ENCODE assay signal across 11 cellular contexts in genomic region chrX:11363069-11363594, GRCh38.
DNase-seq lines count a peak whose midpoint lies in the region; ATAC-seq and TF ChIP-seq lines count a peak whose summit lies in the region.
"Had no signal": no experiment of that assay in that cellular context is flagged by ENCODE, and none has a peak within 500 bp of the region (broad histone marks: within the 10 kb centered on the region; RNA-seq: fewer than 3 reads in every experiment).

No MANE protein-coding gene starts in this region.

- peak overlapping the region; percentile 47 to 94 (median 77) for H3K27ac Mint-ChIP-seq in IgD-negative memory B cell
- no peak overlapping the region for H3K27ac Mint-ChIP-seq in H9

- H3K23ac ChIP-seq in H9 (ENCODE audit: insufficient read length, low read depth, low read length) = no peak overlapping the region

- H3K36me3 Mint-ChIP-seq in IgD-negative memory B cell = peaks cover 2% of the 10 kb centered on the region
- peaks cover 0 to 4% (median 2%) of the 10 kb centered on the region in 3 experiments; a peak in 3 of 7 replicates for H3K36me3 Mint-ChIP-seq in H9 (ENCODE audit: insufficient read depth in 1 of 3, low read depth in 3 of 3)

- H3K4me1 ChIP-seq in H9 (ENCODE audit: insufficient read depth, low read length) = no peaks in the 10 kb centered on the region

- no peak overlapping the region for H3K27ac ChIP-seq in H9 (ENCODE audit: insufficient read length, low read depth, low read length)
- H3K27ac ChIP-seq: 22Rv1 had no signal

- no peak overlapping the region for H2AK5ac ChIP-seq in H9 (ENCODE audit: insufficient read length, low read length)

- no peak overlapping the region for H3K56ac ChIP-seq in H9 (ENCODE audit: insufficient read length, low read depth, low read length)

- no peak overlapping the region for H4K91ac ChIP-seq in H9 (ENCODE audit: insufficient read length, low read depth, low read length)

- H3K9me3 Mint-ChIP-seq in IgD-negative memory B cell = peaks cover 3 to 6% (median 4%) of the 10 kb centered on the region in 3 donors
- peaks cover 62 to 63% of the 10 kb centered on the region in 2 experiments for H3K9me3 Mint-ChIP-seq in H9

- H3K79me1 ChIP-seq in H9 (ENCODE audit: insufficient read depth, low read depth, low read length, poor library complexity, severe bottlenecking) = no peaks in the 10 kb centered on the region

- H3K27me3 Mint-ChIP-seq in IgD-negative memory B cell = no peaks in the 10 kb centered on the region
- no peaks in the 10 kb centered on the region; the same call in none of the 2 replicates for H3K27me3 Mint-ChIP-seq in H9 (ENCODE audit: low read depth)

- ATAC-seq in HG02798 (IDR thresholded peaks at IDR 0.05; ENCODE audit: poor library complexity, unreplicated experiment) = peak; percentile 99
- ATAC-seq: K562 had no signal

- no peak overlapping the region for H3K9ac ChIP-seq in H9 (ENCODE audit: extremely low read depth, insufficient read length, low read length)

- H3K23me2 ChIP-seq in H9 (ENCODE audit: insufficient read length, low read depth, low read length, poor library complexity, severe bottlenecking) = no peaks in the 10 kb centered on the region

- no peak overlapping the region for H2BK5ac ChIP-seq in H9 (ENCODE audit: insufficient read length, low read length)

- H3K4me1 Mint-ChIP-seq in IgD-negative memory B cell (peaks cover 9 to 27% (median 9%) of the 10 kb centered on the region in 3 donors), H9 (no peaks in the 10 kb centered on the region)

- no peak overlapping the region for H4K8ac ChIP-seq in H9 (replicated peaks; ENCODE audit: insufficient read length, low read depth, low read length)

- H4K20me1 ChIP-seq in H9 (ENCODE audit: control insufficient read depth, insufficient read depth, insufficient read length) = no peaks in the 10 kb centered on the region

- H3K4me3 Mint-ChIP-seq in IgD-negative memory B cell = peak overlapping the region; percentile 2 to 40 (median 25)
- no peak overlapping the region for H3K4me3 Mint-ChIP-seq in H9

- DNase-seq in NOMO-1 (lab: John Stamatoyannopoulos, UW; ENCODE audit: unreplicated experiment in 2 of 2) = peak; percentile 34 to 77
- no peak for DNase-seq in NOMO-1 treated with dmso at 0.1 percent for 144 hours (lab: John Stamatoyannopoulos, UW; ENCODE audit: unreplicated experiment)
- DNase-seq in superior temporal gyrus (ENCODE audit: extremely low spot score) = peak; percentile 11
- DNase-seq in activated effector memory CD4-positive, alpha-beta T cell treated with anti-CD3 and anti-CD28 coated beads, Interleukin-2, amount 50 U/mL, for 16 hours = no peak
- no peak for DNase-seq in H9
- DNase-seq in GM19238 (ENCODE audit: insufficient read length, low spot score) = no peak
- DNase-seq: activated T-cell treated with anti-CD3 and anti-CD28 coated beads, Interleukin-2, amount 50 U/mL, for 48 hours had no signal

- no peak overlapping the region for H4K5ac ChIP-seq in H9 (ENCODE audit: insufficient read length, low read depth, low read length)

- no peak overlapping the region for H3K4ac ChIP-seq in H9 (ENCODE audit: low read depth, low read length)

- no peak overlapping the region for H2AFZ ChIP-seq in H9 (ENCODE audit: low read length)

- no peaks in the 10 kb centered on the region for H3K27me3 ChIP-seq in H9 (ENCODE audit: insufficient read depth, low read length)

- H2BK15ac ChIP-seq in H9 (ENCODE audit: low read depth, low read length) = no peak overlapping the region

- H3T11ph ChIP-seq in H9 (ENCODE audit: low read length) = no peak overlapping the region

- H2BK12ac ChIP-seq in H9 (ENCODE audit: insufficient read length, low read depth, low read length) = no peak overlapping the region

- no peak for TF ChIP-seq CTCF in H9 (conservative IDR thresholded peaks at IDR 0.05)

- H3K9me3 ChIP-seq in H9 (ENCODE audit: control insufficient read depth, low read depth, low read length) = no peaks in the 10 kb centered on the region

- no peaks in the 10 kb centered on the region for H3K79me2 ChIP-seq in H9 (ENCODE audit: insufficient read depth, low read length)

- H3K4me2 ChIP-seq in H9 (ENCODE audit: insufficient read depth, insufficient read length, low read length) = no peak overlapping the region

- no peak overlapping the region for H3K14ac ChIP-seq in H9 (ENCODE audit: insufficient read depth, low read length)

- H2BK20ac ChIP-seq in H9 (ENCODE audit: low read depth, low read length, poor library complexity, severe bottlenecking) = no peak overlapping the region

- WGBS in H9 (ENCODE audit: extremely low coverage, insufficient read length, low lambda C conversion rate) = no CpG with 5 or more reads among the region's 4 CpGs

- H3K18ac ChIP-seq in H9 (ENCODE audit: insufficient read length, low read depth, low read length) = no peak overlapping the region

- no peak overlapping the region for H2BK120ac ChIP-seq in H9 (ENCODE audit: low read depth, low read length, poor library complexity, severe bottlenecking)

Comparison
In these comparisons a context has a peak if more than half of its experiments do, and no peak if none do; other contexts are left out.
1. DNase-seq: peak in NOMO-1 (2 of 2) and superior temporal gyrus (single experiment); none in NOMO-1 treated with dmso at 0.1 percent for 144 hours (single experiment), activated effector memory CD4-positive, alpha-beta T cell treated with anti-CD3 and anti-CD28 coated beads, Interleukin-2, amount 50 U/mL, for 16 hours (single experiment), H9 (single experiment) and GM19238 (single experiment).
2. H3K27ac Mint-ChIP-seq: peak in IgD-negative memory B cell (3 of 3); none in H9 (0 of 3).
3. H3K4me3 Mint-ChIP-seq: peak in IgD-negative memory B cell (4 of 4); none in H9 (0 of 2).